Comparison of ENCODE assay signal across 14 cellular contexts in genomic region chr6:117200067-117200466, GRCh38.
"Had no signal": no experiment of that assay in that cellular context is flagged by ENCODE, and none has a peak within 500 bp of the region (broad histone marks: within the 10 kb centered on the region; RNA-seq: fewer than 3 reads in every experiment).

No MANE protein-coding gene starts in this region.

- H3K4me3 ChIP-seq: adrenal gland, coronary artery, prostate gland, sigmoid colon, testis had no signal

- FAIRE-seq: urothelium cell line had no signal

- H3K27me3 ChIP-seq: adrenal gland, sigmoid colon, testis had no signal

- DNase-seq: activated CD4-positive, alpha-beta T cell treated with anti-CD3 and anti-CD28 coated beads, Interleukin-2, amount 10 ng/mL, durations not matched to agents 24 days and 14 days; activated naive CD4-positive, alpha-beta T cell treated with anti-CD3 and anti-CD28 coated beads, Interleukin-2, amount 10 ng/mL, durations not matched to agents 7 days and 5 days; adrenal gland; central memory CD4-positive, alpha-beta T cell; effector memory CD4-positive, alpha-beta T cell; hypothalamus; natural killer cell; sigmoid colon; stimulated activated CD4-positive, alpha-beta T cell treated with anti-CD3 and anti-CD28 coated beads, Interleukin-4, amount 100 ng/mL, for 24 hours; testis had no signal

- H3K9me3 ChIP-seq: adrenal gland, prostate gland, sigmoid colon, testis had no signal

- H3K4me1 ChIP-seq: adrenal gland, prostate gland, testis had no signal

- H3K27ac ChIP-seq: adrenal gland, coronary artery, epithelial cell of prostate, prostate gland, sigmoid colon, testis had no signal

- H3K36me3 ChIP-seq: adrenal gland, prostate gland, sigmoid colon had no signal
